ENCODE assay signal across 1 cellular context in genomic region chr11:78363018-78363619, GRCh38.
TF ChIP-seq lines count a peak whose summit lies in the region.

No MANE protein-coding gene starts in this region.

TF ChIP-seq in K562, 482 proteins besides CTCF, POLR2A, EP300 and RAD21 (continued from another document):
- TF ChIP-seq ZNF277 (CRISPR knock-in tag; IDR thresholded peaks at IDR 0.05; ENCODE audit: borderline replicate concordance) (no peak), ZNF239 (CRISPR knock-in tag; IDR thresholded peaks at IDR 0.05) (no peak), ATF3 (IDR thresholded peaks at IDR 0.05) (peak; percentile 32; the same call in 1 of the 2 replicates), ATF3 (CRISPR knock-in tag; conservative IDR thresholded peaks at IDR 0.05) (no peak), ARID3B (CRISPR knock-in tag; IDR thresholded peaks at IDR 0.05; ENCODE audit: borderline replicate concordance) (no peak)
